In the genomic region with DNA sequence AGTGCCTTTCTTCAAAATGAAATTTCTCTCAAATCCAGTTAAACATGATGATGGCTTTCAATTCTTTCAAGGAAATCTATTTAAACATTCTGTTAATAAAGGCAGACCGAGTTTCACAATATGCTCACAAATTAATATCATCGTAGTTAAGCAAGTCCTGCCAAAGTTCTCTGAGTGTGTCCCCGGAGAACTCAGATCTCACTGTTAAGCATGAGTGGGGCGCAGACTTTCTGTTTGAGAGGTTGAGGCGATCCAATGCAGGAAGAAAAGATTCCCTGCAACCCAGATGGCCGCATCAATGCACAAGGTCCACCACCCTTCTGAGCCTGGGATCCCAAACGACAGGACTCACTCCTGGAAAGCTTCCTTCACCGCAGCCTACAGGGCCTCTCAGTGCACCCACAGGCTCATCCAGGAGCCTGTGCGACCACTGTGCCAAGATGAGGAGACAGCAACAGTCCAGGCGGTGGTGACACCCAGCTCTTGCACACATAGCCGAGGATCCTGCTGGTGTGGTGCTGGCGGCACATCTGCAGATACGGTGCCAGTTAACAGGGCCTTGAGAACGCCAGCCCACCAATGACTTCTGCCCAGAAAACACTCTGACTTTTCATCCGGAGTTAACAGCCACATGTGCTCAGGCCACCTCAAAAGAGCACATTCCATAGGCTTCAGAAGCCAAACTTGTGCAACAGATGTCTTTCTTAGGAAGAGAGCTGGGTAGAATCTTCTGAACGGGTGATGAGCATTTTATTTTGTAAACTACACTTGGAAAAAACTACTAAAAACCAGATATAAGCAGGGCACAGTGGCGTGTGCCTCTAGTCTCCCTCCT, we compare ENCODE assay signal across 19 cellular contexts.
DNase-seq lines count a peak whose midpoint lies in the region; FAIRE-seq and TF ChIP-seq lines count a peak whose summit lies in the region.
"Had no signal": no experiment of that assay in that cellular context is flagged by ENCODE, and none has a peak within 500 bp of the region (broad histone marks: within the 10 kb centered on the region; RNA-seq: fewer than 3 reads in every experiment).

No MANE protein-coding gene starts in this region.

- H3K4me1 ChIP-seq in H9 (ENCODE audit: insufficient read depth, low read length) (peaks cover 13% of the 10 kb centered on the region; the same call in 1 of the 2 replicates), spleen (peaks cover 13 to 88% (median 63%) of the 10 kb centered on the region in 6 donors)

- intact Hi-C loops in spleen (cut with DNase I; ENCODE audit: low total_unique reads) = loop anchor here (10.0 kb wide), 1 partner anchor 111 kb away; no protein-coding TSS in a partner anchor

- H3K27ac Mint-ChIP-seq in H9 = peak overlapping the region in 2 of 3 experiments; percentile 24 to 38; a peak in 3 of 7 replicates
- H3K27ac Mint-ChIP-seq in nephron = peak overlapping the region; percentile 11 to 91 (median 54)
- H3K27ac Mint-ChIP-seq in type B pancreatic cell = peak overlapping the region; percentile 97
- H3K27ac Mint-ChIP-seq: activated T-helper 17 cell treated with anti-CD3 and anti-CD28 coated beads, Interleukin-2, amount 50 U/mL, for 72 hours; CD4-positive, alpha-beta T cell had no signal

- no CpG with 5 or more reads among the region's 17 CpGs for WGBS in H9 (ENCODE audit: extremely low coverage, insufficient read length, low lambda C conversion rate)
- 69 to 88% (median 83%) methylated on average over 13 to 17 of the region's 17 CpGs for whole genome bisulfite sequencing in spleen, 5 donors

- H3K23ac ChIP-seq in H9 (ENCODE audit: insufficient read length, low read depth, low read length) = no peak overlapping the region

- no peak for FAIRE-seq in D721Med (lab: Jason Lieb, UNC)
- FAIRE-seq: colon had no signal

- H3K56ac ChIP-seq in H9 (ENCODE audit: insufficient read length, low read depth, low read length) = no peak overlapping the region

- DNase-seq in H9 (no peak), choroid plexus epithelial cell (ENCODE audit: low read depth) (peak; percentile 59), type B pancreatic cell (ENCODE audit: extremely low spot score, unreplicated experiment) (no peak), NCI-H226 (no peak), D721Med (ENCODE audit: insufficient read length, low spot score) (no peak), spleen (no peak)
- DNase-seq: amniotic stem cell; CD4-positive, alpha-beta T cell; esophagus squamous epithelium; hippocampal formation; NCI-H2107; NCI-H82; T-helper 1 cell had no signal

- no peak overlapping the region for H3K4me3 Mint-ChIP-seq in H9
- no peak overlapping the region for H3K4me3 Mint-ChIP-seq in nephron
- no peak overlapping the region for H3K4me3 Mint-ChIP-seq in type B pancreatic cell
- H3K4me3 Mint-ChIP-seq: activated T-helper 17 cell treated with anti-CD3 and anti-CD28 coated beads, Interleukin-2, amount 50 U/mL, for 72 hours; CD4-positive, alpha-beta T cell had no signal

- H2AFZ ChIP-seq in H9 (ENCODE audit: low read length) = no peak overlapping the region

- no peak overlapping the region for H3K18ac ChIP-seq in H9 (ENCODE audit: insufficient read length, low read depth, low read length)

- H3K9me3 ChIP-seq in H9 (ENCODE audit: control insufficient read depth, low read depth, low read length) (no peaks in the 10 kb centered on the region), spleen (no peaks in the 10 kb centered on the region)
- H3K9me3 ChIP-seq: esophagus squamous epithelium, HAP-1, mucosa of descending colon, prostate gland had no signal

- no peak overlapping the region for H3K4me3 ChIP-seq in choroid plexus epithelial cell (ENCODE audit: low read depth, low read length)
- no peak overlapping the region for H3K4me3 ChIP-seq in spleen
- H3K4me3 ChIP-seq: esophagus squamous epithelium, HAP-1, mucosa of descending colon, prostate gland had no signal

- no peak overlapping the region for H4K8ac ChIP-seq in H9 (replicated peaks; ENCODE audit: insufficient read length, low read depth, low read length)

- no peak overlapping the region for H2BK120ac ChIP-seq in H9 (ENCODE audit: low read depth, low read length, poor library complexity, severe bottlenecking)

- peaks cover 2% of the 10 kb centered on the region for H4K20me1 ChIP-seq in H9 (ENCODE audit: control insufficient read depth, insufficient read depth, insufficient read length)

- no peak overlapping the region for H2BK5ac ChIP-seq in H9 (ENCODE audit: insufficient read length, low read length)

- no peak for TF ChIP-seq POLR2A in spleen (IDR thresholded peaks at IDR 0.05)

- peaks cover 73 to 90% of the 10 kb centered on the region in 2 experiments for H3K4me1 Mint-ChIP-seq in H9
- peaks cover 65% of the 10 kb centered on the region for H3K4me1 Mint-ChIP-seq in nephron
- peaks cover 59% of the 10 kb centered on the region for H3K4me1 Mint-ChIP-seq in type B pancreatic cell (ENCODE audit: unreplicated experiment)
- H3K4me1 Mint-ChIP-seq: activated T-helper 17 cell treated with anti-CD3 and anti-CD28 coated beads, Interleukin-2, amount 50 U/mL, for 72 hours had no signal

- H3K27me3 Mint-ChIP-seq in H9 (ENCODE audit: low read depth) (no peaks in the 10 kb centered on the region; the same call in 1 of the 2 replicates), nephron (ENCODE audit: low read depth) (no peaks in the 10 kb centered on the region), type B pancreatic cell (no peaks in the 10 kb centered on the region)
- H3K27me3 Mint-ChIP-seq: CD4-positive, alpha-beta T cell had no signal

- no peaks in the 10 kb centered on the region for H3K23me2 ChIP-seq in H9 (ENCODE audit: insufficient read length, low read depth, low read length, poor library complexity, severe bottlenecking)

- no peaks in the 10 kb centered on the region for H3K36me3 ChIP-seq in spleen
- H3K36me3 ChIP-seq: HAP-1, prostate gland had no signal

- H3K4ac ChIP-seq in H9 (ENCODE audit: low read depth, low read length) = no peak overlapping the region

- no peak overlapping the region for H3K14ac ChIP-seq in H9 (ENCODE audit: insufficient read depth, low read length)

- no peak overlapping the region for H2BK12ac ChIP-seq in H9 (ENCODE audit: insufficient read length, low read depth, low read length)

- H3K36me3 Mint-ChIP-seq in H9 (ENCODE audit: insufficient read depth in 1 of 3, low read depth in 3 of 3) = peaks cover 6 to 33% (median 25%) of the 10 kb centered on the region in 3 experiments; a peak in 6 of 7 replicates
- H3K36me3 Mint-ChIP-seq in nephron (ENCODE audit: low read depth) = peaks cover 20% of the 10 kb centered on the region
- H3K36me3 Mint-ChIP-seq in type B pancreatic cell = peaks cover 21% of the 10 kb centered on the region

- peaks cover 42% of the 10 kb centered on the region for H3K79me2 ChIP-seq in H9 (ENCODE audit: insufficient read depth, low read length)

- H3K9me3 Mint-ChIP-seq in H9 (no peaks in the 10 kb centered on the region), nephron (no peaks in the 10 kb centered on the region), type B pancreatic cell (no peaks in the 10 kb centered on the region)
- H3K9me3 Mint-ChIP-seq: activated T-helper 17 cell treated with anti-CD3 and anti-CD28 coated beads, Interleukin-2, amount 50 U/mL, for 72 hours; CD4-positive, alpha-beta T cell had no signal

- H2BK20ac ChIP-seq in H9 (ENCODE audit: low read depth, low read length, poor library complexity, severe bottlenecking) = no peak overlapping the region

- H3K9ac ChIP-seq in H9 (ENCODE audit: extremely low read depth, insufficient read length, low read length) = no peak overlapping the region

- H3K79me1 ChIP-seq in H9 (ENCODE audit: insufficient read depth, low read depth, low read length, poor library complexity, severe bottlenecking) = no peaks in the 10 kb centered on the region

- no peak overlapping the region for H4K5ac ChIP-seq in H9 (ENCODE audit: insufficient read length, low read depth, low read length)

- H3K4me2 ChIP-seq in H9 (ENCODE audit: insufficient read depth, insufficient read length, low read length) = no peak overlapping the region

- no peak overlapping the region for H2AK5ac ChIP-seq in H9 (ENCODE audit: insufficient read length, low read length)

- H3T11ph ChIP-seq in H9 (ENCODE audit: low read length) = no peak overlapping the region

- TF ChIP-seq CTCF in H9 (conservative IDR thresholded peaks at IDR 0.05) (no peak), choroid plexus epithelial cell (conservative IDR thresholded peaks at IDR 0.05; ENCODE audit: low read depth, low read length) (no peak), nephron (IDR thresholded peaks at IDR 0.05; ENCODE audit: unreplicated experiment in 3 of 3) (no peak), type B pancreatic cell (conservative IDR thresholded peaks at IDR 0.05) (no peak), D721Med (IDR thresholded peaks at IDR 0.05; ENCODE audit: insufficient read depth, missing control alignments) (no peak), spleen (IDR thresholded peaks at IDR 0.05 in 8 of 11, conservative IDR thresholded peaks at IDR 0.05 in 3 of 11) (no peak)

- H4K91ac ChIP-seq in H9 (ENCODE audit: insufficient read length, low read depth, low read length) = no peak overlapping the region

- no peaks in the 10 kb centered on the region for H3K27me3 ChIP-seq in H9 (ENCODE audit: insufficient read depth, low read length)
- H3K27me3 ChIP-seq in spleen (replicated peaks in 1 of 7) = peaks cover 0 to 4% (median 0%) of the 10 kb centered on the region in 7 donors
- H3K27me3 ChIP-seq: esophagus squamous epithelium had no signal

- H3K27ac ChIP-seq in H9 (ENCODE audit: insufficient read length, low read depth, low read length) = no peak overlapping the region
- H3K27ac ChIP-seq in spleen = peak overlapping the region in 3 of 8 donors; percentile 6 to 58 (median 27)

- no peak overlapping the region for H2BK15ac ChIP-seq in H9 (ENCODE audit: low read depth, low read length)

Comparison
In these comparisons a context has a peak if more than half of its experiments do, and no peak if none do; other contexts are left out.
1. H3K27ac Mint-ChIP-seq: peak in every context shown above with its lines; median percentile 97 in type B pancreatic cell; 54 in nephron; 31 in H9.